ENCODE assay signal across 11 cellular contexts in the genomic region with DNA sequence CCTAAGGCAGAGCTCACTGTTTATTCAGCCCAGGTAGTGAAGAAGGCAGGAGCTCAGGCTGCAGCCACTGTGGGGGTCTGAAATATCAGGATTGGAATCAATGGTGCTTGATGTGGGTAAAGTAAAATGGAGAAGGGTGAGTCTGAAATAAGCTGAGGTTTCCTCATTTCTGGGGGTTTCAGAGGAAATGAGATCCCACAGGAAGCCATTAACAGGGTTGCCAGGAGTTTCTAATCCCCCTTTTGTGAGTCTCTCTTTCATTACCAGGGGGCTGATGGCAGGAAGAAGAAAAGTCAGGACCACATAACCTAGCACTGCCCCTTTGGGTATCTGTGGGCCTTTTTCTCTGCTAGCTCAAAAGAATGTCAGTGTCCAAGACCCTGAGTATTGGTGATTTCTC. TPM values are rescaled to one million over a fixed set of nuclear protein-coding genes. Genes with fewer than 3 reads are reported as not detected.
A peak's percentile ranks its signal among the peaks of the same experiment; 100 is the strongest.
DNase-seq lines count a peak whose midpoint lies in the region; ATAC-seq and TF ChIP-seq lines count a peak whose summit lies in the region.
"Had no signal": no experiment of that assay in that cellular context is flagged by ENCODE, and none has a peak within 500 bp of the region (broad histone marks: within the 10 kb centered on the region; RNA-seq: fewer than 3 reads in every experiment).

No MANE protein-coding gene starts in this region.

- no peaks in the 10 kb centered on the region for H3K9me3 Mint-ChIP-seq in activated T-cell treated with anti-CD3 and anti-CD28 coated beads, Interleukin-2, amount 50 U/mL, for 24 hours
- H3K9me3 Mint-ChIP-seq in activated naive CD8-positive, alpha-beta T cell treated with anti-CD3 and anti-CD28 coated beads for 36 hours: peaks cover under 1% of the 10 kb centered on the region
- peaks cover 0 to 2% of the 10 kb centered on the region in 2 donors for H3K9me3 Mint-ChIP-seq in stimulated activated naive B cell treated with anti-CD40 and anti-IgM and Interleukin-4, amounts not matched to agents 10 μg/mL and 1 μg/mL and 100 μg/mL, for 72 hours
- H3K9me3 Mint-ChIP-seq in osteocyte (ENCODE audit: unreplicated experiment): no peaks in the 10 kb centered on the region
- H3K9me3 Mint-ChIP-seq: type B pancreatic cell had no signal

- TF ChIP-seq CTCF in osteocyte (IDR thresholded peaks at IDR 0.05): no peak

- peak; percentile 12 for DNase-seq in activated T-cell treated with anti-CD3 and anti-CD28 coated beads, Interleukin-2, amount 50 U/mL, for 24 hours
- no peak for DNase-seq in activated T-cell treated with anti-CD3 and anti-CD28 coated beads, Interleukin-2, amount 50 U/mL, for 48 hours
- DNase-seq in activated naive CD8-positive, alpha-beta T cell treated with anti-CD3 and anti-CD28 coated beads for 36 hours: no peak
- DNase-seq in stimulated activated naive B cell treated with anti-CD40 and anti-IgM and Interleukin-4, amounts not matched to agents 10 μg/mL and 1 μg/mL and 100 μg/mL, for 72 hours: no peak
- no peak for DNase-seq in osteocyte (ENCODE audit: extremely low spot score, unreplicated experiment)
- DNase-seq: activated CD8-positive, alpha-beta memory T cell treated with anti-CD3 and anti-CD28 coated beads, Interleukin-2, amount 50 U/mL, for 48 hours; stimulated activated CD4-positive, alpha-beta T cell treated with anti-CD3 and anti-CD28 coated beads, Interleukin-12 subunit alpha, Interleukin-12 subunit beta, amount 100 ng/mL, for 4 hours had no signal

- no peaks in the 10 kb centered on the region for H3K27me3 Mint-ChIP-seq in activated T-cell treated with anti-CD3 and anti-CD28 coated beads, Interleukin-2, amount 50 U/mL, for 24 hours
- H3K27me3 Mint-ChIP-seq in activated naive CD8-positive, alpha-beta T cell treated with anti-CD3 and anti-CD28 coated beads for 36 hours: no peaks in the 10 kb centered on the region
- no peaks in the 10 kb centered on the region for H3K27me3 Mint-ChIP-seq in stimulated activated naive B cell treated with anti-CD40 and anti-IgM and Interleukin-4, amounts not matched to agents 10 μg/mL and 1 μg/mL and 100 μg/mL, for 72 hours
- H3K27me3 Mint-ChIP-seq in osteocyte (ENCODE audit: unreplicated experiment): peaks cover 2% of the 10 kb centered on the region
- H3K27me3 Mint-ChIP-seq: type B pancreatic cell had no signal

- H3K4me1 Mint-ChIP-seq in activated T-cell treated with anti-CD3 and anti-CD28 coated beads, Interleukin-2, amount 50 U/mL, for 24 hours (ENCODE audit: low read depth): peaks cover 27% of the 10 kb centered on the region
- H3K4me1 Mint-ChIP-seq in activated naive CD8-positive, alpha-beta T cell treated with anti-CD3 and anti-CD28 coated beads for 36 hours: peaks cover 41% of the 10 kb centered on the region
- peaks cover 54 to 80% of the 10 kb centered on the region in 2 donors for H3K4me1 Mint-ChIP-seq in stimulated activated naive B cell treated with anti-CD40 and anti-IgM and Interleukin-4, amounts not matched to agents 10 μg/mL and 1 μg/mL and 100 μg/mL, for 72 hours
- H3K4me1 Mint-ChIP-seq in osteocyte (ENCODE audit: unreplicated experiment): peaks cover 1% of the 10 kb centered on the region

- ATAC-seq in HG03354 (IDR thresholded peaks at IDR 0.05; ENCODE audit: poor library complexity, severe bottlenecking, unreplicated experiment) (peak; percentile 20), HG02763 (IDR thresholded peaks at IDR 0.05; ENCODE audit: unreplicated experiment) (no peak)
- peak in 1 of 2 donors; percentile 4 for ATAC-seq in stimulated activated naive B cell treated with anti-CD40 and anti-IgM and Interleukin-4, amounts not matched to agents 10 μg/mL and 1 μg/mL and 100 μg/mL, for 72 hours (replicated peaks)
- ATAC-seq in activated CD4-positive, CD25-positive, alpha-beta regulatory T cell treated with anti-CD3 and anti-CD28 coated beads, Interleukin-2, amount 50 U/mL, for 24 hours: no peak

- peak overlapping the region; percentile 24 for H3K27ac Mint-ChIP-seq in activated T-cell treated with anti-CD3 and anti-CD28 coated beads, Interleukin-2, amount 50 U/mL, for 24 hours
- H3K27ac Mint-ChIP-seq in activated naive CD8-positive, alpha-beta T cell treated with anti-CD3 and anti-CD28 coated beads for 36 hours: peak overlapping the region; percentile 2
- H3K27ac Mint-ChIP-seq in stimulated activated naive B cell treated with anti-CD40 and anti-IgM and Interleukin-4, amounts not matched to agents 10 μg/mL and 1 μg/mL and 100 μg/mL, for 72 hours: peak overlapping the region; percentile 87
- no peak overlapping the region for H3K27ac Mint-ChIP-seq in osteocyte (ENCODE audit: unreplicated experiment)
- H3K27ac Mint-ChIP-seq: type B pancreatic cell had no signal

- no peaks in the 10 kb centered on the region for H3K36me3 Mint-ChIP-seq in activated T-cell treated with anti-CD3 and anti-CD28 coated beads, Interleukin-2, amount 50 U/mL, for 24 hours (ENCODE audit: low read depth)
- H3K36me3 Mint-ChIP-seq in activated naive CD8-positive, alpha-beta T cell treated with anti-CD3 and anti-CD28 coated beads for 36 hours: peaks cover under 1% of the 10 kb centered on the region
- peaks cover 3 to 4% of the 10 kb centered on the region in 2 donors for H3K36me3 Mint-ChIP-seq in stimulated activated naive B cell treated with anti-CD40 and anti-IgM and Interleukin-4, amounts not matched to agents 10 μg/mL and 1 μg/mL and 100 μg/mL, for 72 hours
- no peaks in the 10 kb centered on the region for H3K36me3 Mint-ChIP-seq in osteocyte (ENCODE audit: unreplicated experiment)
- H3K36me3 Mint-ChIP-seq: type B pancreatic cell had no signal

- no peak overlapping the region for H3K4me3 Mint-ChIP-seq in activated T-cell treated with anti-CD3 and anti-CD28 coated beads, Interleukin-2, amount 50 U/mL, for 24 hours
- no peak overlapping the region for H3K4me3 Mint-ChIP-seq in activated naive CD8-positive, alpha-beta T cell treated with anti-CD3 and anti-CD28 coated beads for 36 hours
- H3K4me3 Mint-ChIP-seq in stimulated activated naive B cell treated with anti-CD40 and anti-IgM and Interleukin-4, amounts not matched to agents 10 μg/mL and 1 μg/mL and 100 μg/mL, for 72 hours: peak overlapping the region; percentile 25 to 73
- H3K4me3 Mint-ChIP-seq in osteocyte (ENCODE audit: unreplicated experiment): no peak overlapping the region
- H3K4me3 Mint-ChIP-seq: type B pancreatic cell had no signal

RNA-seq across cellular contexts. Expression of a gene that starts 55.9 kb away (rescaled TPM):
- total RNA-seq in activated naive CD8-positive, alpha-beta T cell treated with anti-CD3 and anti-CD28 coated beads for 36 hours: 10 to 100 TPM; 85.0 to 89.2 TPM
- total RNA-seq in osteocyte: 65.0 and 74.7 TPM in 2 replicates

Comparison
In these comparisons a context has a peak if more than half of its experiments do, and no peak if none do; other contexts are left out.
1. H3K4me3 Mint-ChIP-seq: peak in stimulated activated naive B cell treated with anti-CD40 and anti-IgM and Interleukin-4, amounts not matched to agents 10 μg/mL and 1 μg/mL and 100 μg/mL, for 72 hours (2 of 2); none in activated T-cell treated with anti-CD3 and anti-CD28 coated beads, Interleukin-2, amount 50 U/mL, for 24 hours (single experiment), activated naive CD8-positive, alpha-beta T cell treated with anti-CD3 and anti-CD28 coated beads for 36 hours (single experiment) and osteocyte (single experiment).